ENCODE assay signal across 20 cellular contexts in genomic region chr1:245700631-245701030, GRCh38.
"Had no signal": no experiment of that assay in that cellular context is flagged by ENCODE, and none has a peak within 500 bp of the region (broad histone marks: within the 10 kb centered on the region; RNA-seq: fewer than 3 reads in every experiment).

No MANE protein-coding gene starts in this region.

- H3K4me2 ChIP-seq: hepatocyte had no signal

- H3K27me3 ChIP-seq: dorsolateral prefrontal cortex, esophagus muscularis mucosa, foreskin keratinocyte, gastroesophageal sphincter, heart left ventricle, hepatocyte, left lung had no signal

- DNase-seq: dermis blood vessel endothelial cell; dorsolateral prefrontal cortex; effector CD4-positive, alpha-beta T cell; effector memory CD4-positive, alpha-beta T cell; foreskin keratinocyte; heart left ventricle; hypothalamus; immature natural killer cell; islet precursor cell; left cardiac atrium; left lung; left ventricle myocardium superior; lower lobe of right lung; mesenchymal stem cell; mucosa of descending colon had no signal

- H3K4me1 Mint-ChIP-seq: mesothelial cell of epicardium had no signal

- H3K36me3 ChIP-seq: esophagus muscularis mucosa, gastroesophageal sphincter, heart left ventricle, left lung, lower lobe of right lung had no signal

- H3K9me3 ChIP-seq: heart left ventricle, left lung, lower lobe of right lung, mucosa of descending colon had no signal

- H3K9me3 Mint-ChIP-seq: immature natural killer cell, mesothelial cell of epicardium had no signal

- H3K36me3 Mint-ChIP-seq: immature natural killer cell had no signal

- H3K79me2 ChIP-seq: hepatocyte had no signal

- H2AFZ ChIP-seq: hepatocyte had no signal

- H3K4me3 Mint-ChIP-seq: immature natural killer cell, mesothelial cell of epicardium had no signal

- H3K4me1 ChIP-seq: esophagus muscularis mucosa, foreskin keratinocyte, gastroesophageal sphincter, left lung, lower lobe of right lung had no signal

- H3K4me3 ChIP-seq: coronary artery, dorsolateral prefrontal cortex, esophagus muscularis mucosa, gastroesophageal sphincter, heart left ventricle, hepatocyte, left lung, lower lobe of right lung, mucosa of descending colon had no signal

- ATAC-seq: foreskin keratinocyte, gastroesophageal sphincter, heart left ventricle, left cardiac atrium, left lung, left ventricle myocardium superior, lower lobe of right lung, mucosa of descending colon had no signal

- H3K27ac Mint-ChIP-seq: immature natural killer cell, mesothelial cell of epicardium had no signal

- H3K27ac ChIP-seq: coronary artery, dorsolateral prefrontal cortex, esophagus muscularis mucosa, foreskin keratinocyte, gastroesophageal sphincter, heart left ventricle, hepatocyte, left lung, lower lobe of right lung had no signal
